ENCODE assay signal across 8 cellular contexts in the genomic region with DNA sequence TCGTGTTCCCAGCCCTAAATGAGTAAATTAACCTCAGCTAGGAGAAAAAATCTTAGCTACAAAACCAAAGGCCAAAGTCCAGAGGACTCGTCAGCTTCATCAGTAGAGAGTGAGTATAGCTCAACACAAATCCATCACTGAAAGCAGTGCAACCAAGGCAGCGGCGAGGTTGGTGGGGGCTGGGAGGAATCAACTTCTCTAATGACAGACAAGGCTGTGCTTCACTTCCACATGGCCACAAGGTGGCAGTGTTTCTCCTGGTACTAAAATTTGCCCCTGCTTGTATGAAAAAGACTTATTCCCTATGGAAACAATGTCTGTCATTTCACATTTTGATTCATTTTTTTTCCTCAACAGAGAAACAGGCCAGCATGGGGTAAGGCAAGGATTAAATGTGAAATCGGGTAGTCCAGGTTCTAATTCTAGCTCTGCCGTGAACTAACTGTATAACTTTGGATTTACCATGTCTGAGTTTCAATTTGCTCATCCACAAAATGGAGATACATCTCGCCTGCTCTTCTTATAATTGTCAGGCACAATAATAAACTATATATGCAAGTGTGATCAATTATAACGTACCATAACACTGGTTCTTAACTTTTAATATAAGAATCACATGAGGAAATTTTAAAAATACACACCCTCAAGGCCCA. TPM values are rescaled to one million over a fixed set of nuclear protein-coding genes. Genes with fewer than 3 reads are reported as not detected.
DNase-seq lines count a peak whose midpoint lies in the region; ATAC-seq and TF ChIP-seq lines count a peak whose summit lies in the region.

No MANE protein-coding gene starts in this region.

- peak; percentile 34 for DNase-seq in GM13976 (ENCODE audit: low spot score)
- peak; percentile 41 for DNase-seq in NCI-H2196 treated with DMSO at 0.1 percent for 48 hours (lab: John Stamatoyannopoulos, UW; ENCODE audit: unreplicated experiment)
- DNase-seq in activated CD4-positive, CD25-positive, alpha-beta regulatory T cell treated with anti-CD3 and anti-CD28 coated beads, Interleukin-2, amount 50 U/mL, for 16 hours (ENCODE audit: low read depth, low spot score): peak; percentile 58
- peak; percentile 50 for DNase-seq in central memory CD4-positive, alpha-beta T cell
- DNase-seq in kidney epithelial cell (ENCODE audit: low read depth): peak; percentile 28
- DNase-seq in stimulated activated CD4-positive, alpha-beta T cell treated with anti-CD3 and anti-CD28 coated beads, Interleukin-1b, Interleukin-23, amount 100 ng/mL, for 4 hours (ENCODE audit: low read depth in 2 of 2): peak; percentile 47 to 63

- ATAC-seq in GM18868 (IDR thresholded peaks at IDR 0.05; ENCODE audit: unreplicated experiment): no peak

- no peaks in the 10 kb centered on the region for H3K27me3 ChIP-seq in kidney epithelial cell (ENCODE audit: control insufficient read depth, insufficient read depth, low read length)

- no peak overlapping the region for H3K27ac ChIP-seq in 22Rv1

- H3K4me3 ChIP-seq in kidney epithelial cell (ENCODE audit: low read depth, low read length): no peak overlapping the region

- H3K36me3 ChIP-seq in kidney epithelial cell (ENCODE audit: control insufficient read depth, insufficient read depth, low read length): no peaks in the 10 kb centered on the region

- TF ChIP-seq CTCF in 22Rv1 (IDR thresholded peaks at IDR 0.05) (peak; percentile 87), GM13976 (IDR thresholded peaks at IDR 0.05; ENCODE audit: borderline replicate concordance, control extremely low read depth, extremely low read depth, insufficient read depth, missing control alignments) (peak; percentile 74), kidney epithelial cell (IDR thresholded peaks at IDR 0.05; ENCODE audit: insufficient read depth, low read length, poor library complexity, severe bottlenecking) (peak; percentile 78)

- in situ Hi-C loops in GM13976 (cut with MboI; ENCODE audit: low sequenced_read_pairs, unreplicated experiment): loop anchor here (5.0 kb wide), 1 partner anchor 182 kb away; no protein-coding TSS in a partner anchor

RNA-seq across cellular contexts. Expression of a gene that starts 39.3 kb away (rescaled TPM):
- 34.8 and 41.1 TPM in 2 replicates for total RNA-seq in kidney epithelial cell
